Comparison of ENCODE assay signal across 1 cellular context in genomic region chr19:41871573-41872383, GRCh38.
TF ChIP-seq lines count a peak whose summit lies in the region.

No MANE protein-coding gene starts in this region.

TF ChIP-seq in GM12878, 131 proteins besides CTCF, POLR2A, EP300 and RAD21 (continues in another document):
- TF ChIP-seq IKZF1 (conservative IDR thresholded peaks at IDR 0.05): peak; percentile 99
- peak; percentile 85; the same call in 1 of the 2 replicates for TF ChIP-seq BACH1 (IDR thresholded peaks at IDR 0.05; ENCODE audit: borderline replicate concordance)
- no peak for TF ChIP-seq CEBPZ (IDR thresholded peaks at IDR 0.05; ENCODE audit: low read depth, low read length)
- no peak for TF ChIP-seq SMAD1 (IDR thresholded peaks at IDR 0.05; ENCODE audit: low read depth, partially characterized antibody)
- TF ChIP-seq BCL11A (IDR thresholded peaks at IDR 0.05; ENCODE audit: low read depth, low read length): peak; percentile 69; the same call in 1 of the 2 replicates
- TF ChIP-seq NBN (IDR thresholded peaks at IDR 0.05): peak; percentile 64; the same call in 1 of the 2 replicates
- TF ChIP-seq YY1 (IDR thresholded peaks at IDR 0.05; ENCODE audit: low read depth, low read length): peak; percentile 33; the same call in 1 of the 2 replicates
- TF ChIP-seq MXI1 (IDR thresholded peaks at IDR 0.05; ENCODE audit: low read depth, low read length): peak; percentile 38; the same call in 1 of the 2 replicates
- TF ChIP-seq TARDBP (IDR thresholded peaks at IDR 0.05; ENCODE audit: borderline replicate concordance): no peak
- TF ChIP-seq SP1 (IDR thresholded peaks at IDR 0.05; ENCODE audit: low read depth, low read length): peak; percentile 72
- TF ChIP-seq NR2C1 (IDR thresholded peaks at IDR 0.05): peak; percentile 53; the same call in 1 of the 2 replicates
- TF ChIP-seq TCF12 (IDR thresholded peaks at IDR 0.05; ENCODE audit: low read depth, low read length): peak; percentile 64; the same call in 1 of the 2 replicates
- TF ChIP-seq, protein P1, sequence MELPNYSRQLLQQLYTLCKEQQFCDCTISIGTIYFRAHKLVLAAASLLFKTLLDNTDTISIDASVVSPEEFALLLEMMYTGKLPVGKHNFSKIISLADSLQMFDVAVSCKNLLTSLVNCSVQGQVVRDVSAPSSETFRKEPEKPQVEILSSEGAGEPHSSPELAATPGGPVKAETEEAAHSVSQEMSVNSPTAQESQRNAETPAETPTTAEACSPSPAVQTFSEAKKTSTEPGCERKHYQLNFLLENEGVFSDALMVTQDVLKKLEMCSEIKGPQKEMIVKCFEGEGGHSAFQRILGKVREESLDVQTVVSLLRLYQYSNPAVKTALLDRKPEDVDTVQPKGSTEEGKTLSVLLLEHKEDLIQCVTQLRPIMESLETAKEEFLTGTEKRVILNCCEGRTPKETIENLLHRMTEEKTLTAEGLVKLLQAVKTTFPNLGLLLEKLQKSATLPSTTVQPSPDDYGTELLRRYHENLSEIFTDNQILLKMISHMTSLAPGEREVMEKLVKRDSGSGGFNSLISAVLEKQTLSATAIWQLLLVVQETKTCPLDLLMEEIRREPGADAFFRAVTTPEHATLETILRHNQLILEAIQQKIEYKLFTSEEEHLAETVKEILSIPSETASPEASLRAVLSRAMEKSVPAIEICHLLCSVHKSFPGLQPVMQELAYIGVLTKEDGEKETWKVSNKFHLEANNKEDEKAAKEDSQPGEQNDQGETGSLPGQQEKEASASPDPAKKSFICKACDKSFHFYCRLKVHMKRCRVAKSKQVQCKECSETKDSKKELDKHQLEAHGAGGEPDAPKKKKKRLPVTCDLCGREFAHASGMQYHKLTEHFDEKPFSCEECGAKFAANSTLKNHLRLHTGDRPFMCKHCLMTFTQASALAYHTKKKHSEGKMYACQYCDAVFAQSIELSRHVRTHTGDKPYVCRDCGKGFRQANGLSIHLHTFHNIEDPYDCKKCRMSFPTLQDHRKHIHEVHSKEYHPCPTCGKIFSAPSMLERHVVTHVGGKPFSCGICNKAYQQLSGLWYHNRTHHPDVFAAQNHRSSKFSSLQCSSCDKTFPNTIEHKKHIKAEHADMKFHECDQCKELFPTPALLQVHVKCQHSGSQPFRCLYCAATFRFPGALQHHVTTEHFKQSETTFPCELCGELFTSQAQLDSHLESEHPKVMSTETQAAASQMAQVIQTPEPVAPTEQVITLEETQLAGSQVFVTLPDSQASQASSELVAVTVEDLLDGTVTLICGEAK (IDR thresholded peaks at IDR 0.05; ENCODE audit: borderline replicate concordance): peak; percentile 27; the same call in 1 of the 2 replicates
- 0 out of 2 replicates have a peak, but pooled peaks have one; percentile 88 for TF ChIP-seq GATAD2B (conservative IDR thresholded peaks at IDR 0.05; ENCODE audit: low read depth)
- TF ChIP-seq, protein P2, sequence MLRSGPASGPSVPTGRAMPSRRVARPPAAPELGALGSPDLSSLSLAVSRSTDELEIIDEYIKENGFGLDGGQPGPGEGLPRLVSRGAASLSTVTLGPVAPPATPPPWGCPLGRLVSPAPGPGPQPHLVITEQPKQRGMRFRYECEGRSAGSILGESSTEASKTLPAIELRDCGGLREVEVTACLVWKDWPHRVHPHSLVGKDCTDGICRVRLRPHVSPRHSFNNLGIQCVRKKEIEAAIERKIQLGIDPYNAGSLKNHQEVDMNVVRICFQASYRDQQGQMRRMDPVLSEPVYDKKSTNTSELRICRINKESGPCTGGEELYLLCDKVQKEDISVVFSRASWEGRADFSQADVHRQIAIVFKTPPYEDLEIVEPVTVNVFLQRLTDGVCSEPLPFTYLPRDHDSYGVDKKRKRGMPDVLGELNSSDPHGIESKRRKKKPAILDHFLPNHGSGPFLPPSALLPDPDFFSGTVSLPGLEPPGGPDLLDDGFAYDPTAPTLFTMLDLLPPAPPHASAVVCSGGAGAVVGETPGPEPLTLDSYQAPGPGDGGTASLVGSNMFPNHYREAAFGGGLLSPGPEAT (IDR thresholded peaks at IDR 0.05; ENCODE audit: low read depth): peak; percentile 93
- TF ChIP-seq BHLHE40 (IDR thresholded peaks at IDR 0.05; ENCODE audit: borderline replicate concordance in 1 of 2, low read depth in 2 of 2, low read length in 1 of 2): peak; percentile 41 to 63; a peak in 3 of 4 replicates
- TF ChIP-seq, protein P3, sequence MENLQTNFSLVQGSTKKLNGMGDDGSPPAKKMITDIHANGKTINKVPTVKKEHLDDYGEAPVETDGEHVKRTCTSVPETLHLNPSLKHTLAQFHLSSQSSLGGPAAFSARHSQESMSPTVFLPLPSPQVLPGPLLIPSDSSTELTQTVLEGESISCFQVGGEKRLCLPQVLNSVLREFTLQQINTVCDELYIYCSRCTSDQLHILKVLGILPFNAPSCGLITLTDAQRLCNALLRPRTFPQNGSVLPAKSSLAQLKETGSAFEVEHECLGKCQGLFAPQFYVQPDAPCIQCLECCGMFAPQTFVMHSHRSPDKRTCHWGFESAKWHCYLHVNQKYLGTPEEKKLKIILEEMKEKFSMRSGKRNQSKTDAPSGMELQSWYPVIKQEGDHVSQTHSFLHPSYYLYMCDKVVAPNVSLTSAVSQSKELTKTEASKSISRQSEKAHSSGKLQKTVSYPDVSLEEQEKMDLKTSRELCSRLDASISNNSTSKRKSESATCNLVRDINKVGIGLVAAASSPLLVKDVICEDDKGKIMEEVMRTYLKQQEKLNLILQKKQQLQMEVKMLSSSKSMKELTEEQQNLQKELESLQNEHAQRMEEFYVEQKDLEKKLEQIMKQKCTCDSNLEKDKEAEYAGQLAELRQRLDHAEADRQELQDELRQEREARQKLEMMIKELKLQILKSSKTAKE (IDR thresholded peaks at IDR 0.05; ENCODE audit: low read depth, poor library complexity, severe bottlenecking): peak; percentile 42
- TF ChIP-seq EGR1 (IDR thresholded peaks at IDR 0.05; ENCODE audit: borderline replicate concordance in 1 of 2, low read depth in 2 of 2, low read length in 2 of 2): peak in 1 of 2 experiments; percentile 80; a peak in 2 of 3 replicates
- 0 out of 2 replicates have a peak, but pooled peaks have one; percentile 21 for TF ChIP-seq SMC3 (IDR thresholded peaks at IDR 0.05; ENCODE audit: borderline replicate concordance, low read length)
- no peak for TF ChIP-seq NR2C2 (IDR thresholded peaks at IDR 0.05; ENCODE audit: borderline replicate concordance, control insufficient read depth, insufficient read length, low read depth)
- TF ChIP-seq, protein P4, sequence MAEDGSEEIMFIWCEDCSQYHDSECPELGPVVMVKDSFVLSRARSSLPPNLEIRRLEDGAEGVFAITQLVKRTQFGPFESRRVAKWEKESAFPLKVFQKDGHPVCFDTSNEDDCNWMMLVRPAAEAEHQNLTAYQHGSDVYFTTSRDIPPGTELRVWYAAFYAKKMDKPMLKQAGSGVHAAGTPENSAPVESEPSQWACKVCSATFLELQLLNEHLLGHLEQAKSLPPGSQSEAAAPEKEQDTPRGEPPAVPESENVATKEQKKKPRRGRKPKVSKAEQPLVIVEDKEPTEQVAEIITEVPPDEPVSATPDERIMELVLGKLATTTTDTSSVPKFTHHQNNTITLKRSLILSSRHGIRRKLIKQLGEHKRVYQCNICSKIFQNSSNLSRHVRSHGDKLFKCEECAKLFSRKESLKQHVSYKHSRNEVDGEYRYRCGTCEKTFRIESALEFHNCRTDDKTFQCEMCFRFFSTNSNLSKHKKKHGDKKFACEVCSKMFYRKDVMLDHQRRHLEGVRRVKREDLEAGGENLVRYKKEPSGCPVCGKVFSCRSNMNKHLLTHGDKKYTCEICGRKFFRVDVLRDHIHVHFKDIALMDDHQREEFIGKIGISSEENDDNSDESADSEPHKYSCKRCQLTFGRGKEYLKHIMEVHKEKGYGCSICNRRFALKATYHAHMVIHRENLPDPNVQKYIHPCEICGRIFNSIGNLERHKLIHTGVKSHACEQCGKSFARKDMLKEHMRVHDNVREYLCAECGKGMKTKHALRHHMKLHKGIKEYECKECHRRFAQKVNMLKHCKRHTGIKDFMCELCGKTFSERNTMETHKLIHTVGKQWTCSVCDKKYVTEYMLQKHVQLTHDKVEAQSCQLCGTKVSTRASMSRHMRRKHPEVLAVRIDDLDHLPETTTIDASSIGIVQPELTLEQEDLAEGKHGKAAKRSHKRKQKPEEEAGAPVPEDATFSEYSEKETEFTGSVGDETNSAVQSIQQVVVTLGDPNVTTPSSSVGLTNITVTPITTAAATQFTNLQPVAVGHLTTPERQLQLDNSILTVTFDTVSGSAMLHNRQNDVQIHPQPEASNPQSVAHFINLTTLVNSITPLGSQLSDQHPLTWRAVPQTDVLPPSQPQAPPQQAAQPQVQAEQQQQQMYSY (CRISPR knock-in tag; IDR thresholded peaks at IDR 0.05): 0 out of 2 replicates have a peak, but pooled peaks have one; percentile 53
- peak; percentile 36; the same call in 1 of the 2 replicates for TF ChIP-seq JUND (IDR thresholded peaks at IDR 0.05; ENCODE audit: low read depth, low read length)
- TF ChIP-seq MTA3 (IDR thresholded peaks at IDR 0.05; ENCODE audit: borderline replicate concordance, low read length): no peak; the same call in 1 of the 2 replicates
- peak; percentile 22; the same call in 1 of the 2 replicates for TF ChIP-seq LARP7 (IDR thresholded peaks at IDR 0.05)
- TF ChIP-seq EED (IDR thresholded peaks at IDR 0.05; ENCODE audit: low read depth): peak; percentile 99
- TF ChIP-seq NFXL1 (IDR thresholded peaks at IDR 0.05; ENCODE audit: borderline replicate concordance): no peak
- no peak for TF ChIP-seq SREBF2 (IDR thresholded peaks at IDR 0.05; ENCODE audit: low read length)
- TF ChIP-seq CEBPB (IDR thresholded peaks at IDR 0.05; ENCODE audit: borderline replicate concordance in 1 of 2, low read depth in 2 of 2, low read length in 2 of 2): no peak
- peak; percentile 81 for TF ChIP-seq HDGF (IDR thresholded peaks at IDR 0.05)
- TF ChIP-seq, protein P5, sequence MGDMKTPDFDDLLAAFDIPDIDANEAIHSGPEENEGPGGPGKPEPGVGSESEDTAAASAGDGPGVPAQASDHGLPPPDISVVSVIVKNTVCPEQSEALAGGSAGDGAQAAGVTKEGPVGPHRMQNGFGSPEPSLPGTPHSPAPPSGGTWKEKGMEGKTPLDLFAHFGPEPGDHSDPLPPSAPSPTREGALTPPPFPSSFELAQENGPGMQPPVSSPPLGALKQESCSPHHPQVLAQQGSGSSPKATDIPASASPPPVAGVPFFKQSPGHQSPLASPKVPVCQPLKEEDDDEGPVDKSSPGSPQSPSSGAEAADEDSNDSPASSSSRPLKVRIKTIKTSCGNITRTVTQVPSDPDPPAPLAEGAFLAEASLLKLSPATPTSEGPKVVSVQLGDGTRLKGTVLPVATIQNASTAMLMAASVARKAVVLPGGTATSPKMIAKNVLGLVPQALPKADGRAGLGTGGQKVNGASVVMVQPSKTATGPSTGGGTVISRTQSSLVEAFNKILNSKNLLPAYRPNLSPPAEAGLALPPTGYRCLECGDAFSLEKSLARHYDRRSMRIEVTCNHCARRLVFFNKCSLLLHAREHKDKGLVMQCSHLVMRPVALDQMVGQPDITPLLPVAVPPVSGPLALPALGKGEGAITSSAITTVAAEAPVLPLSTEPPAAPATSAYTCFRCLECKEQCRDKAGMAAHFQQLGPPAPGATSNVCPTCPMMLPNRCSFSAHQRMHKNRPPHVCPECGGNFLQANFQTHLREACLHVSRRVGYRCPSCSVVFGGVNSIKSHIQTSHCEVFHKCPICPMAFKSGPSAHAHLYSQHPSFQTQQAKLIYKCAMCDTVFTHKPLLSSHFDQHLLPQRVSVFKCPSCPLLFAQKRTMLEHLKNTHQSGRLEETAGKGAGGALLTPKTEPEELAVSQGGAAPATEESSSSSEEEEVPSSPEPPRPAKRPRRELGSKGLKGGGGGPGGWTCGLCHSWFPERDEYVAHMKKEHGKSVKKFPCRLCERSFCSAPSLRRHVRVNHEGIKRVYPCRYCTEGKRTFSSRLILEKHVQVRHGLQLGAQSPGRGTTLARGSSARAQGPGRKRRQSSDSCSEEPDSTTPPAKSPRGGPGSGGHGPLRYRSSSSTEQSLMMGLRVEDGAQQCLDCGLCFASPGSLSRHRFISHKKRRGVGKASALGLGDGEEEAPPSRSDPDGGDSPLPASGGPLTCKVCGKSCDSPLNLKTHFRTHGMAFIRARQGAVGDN (IDR thresholded peaks at IDR 0.05): peak; percentile 98
- peak; percentile 39; the same call in 1 of the 2 replicates for TF ChIP-seq ELK1 (IDR thresholded peaks at IDR 0.05; ENCODE audit: low read depth, low read length)
- TF ChIP-seq, protein P6, sequence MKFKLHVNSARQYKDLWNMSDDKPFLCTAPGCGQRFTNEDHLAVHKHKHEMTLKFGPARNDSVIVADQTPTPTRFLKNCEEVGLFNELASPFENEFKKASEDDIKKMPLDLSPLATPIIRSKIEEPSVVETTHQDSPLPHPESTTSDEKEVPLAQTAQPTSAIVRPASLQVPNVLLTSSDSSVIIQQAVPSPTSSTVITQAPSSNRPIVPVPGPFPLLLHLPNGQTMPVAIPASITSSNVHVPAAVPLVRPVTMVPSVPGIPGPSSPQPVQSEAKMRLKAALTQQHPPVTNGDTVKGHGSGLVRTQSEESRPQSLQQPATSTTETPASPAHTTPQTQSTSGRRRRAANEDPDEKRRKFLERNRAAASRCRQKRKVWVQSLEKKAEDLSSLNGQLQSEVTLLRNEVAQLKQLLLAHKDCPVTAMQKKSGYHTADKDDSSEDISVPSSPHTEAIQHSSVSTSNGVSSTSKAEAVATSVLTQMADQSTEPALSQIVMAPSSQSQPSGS (IDR thresholded peaks at IDR 0.05; ENCODE audit: low read length): peak; percentile 56
